ENCODE assay signal across 1 cellular context in genomic region chr13:97120976-97121375, GRCh38.
TF ChIP-seq lines count a peak whose summit lies in the region.

No MANE protein-coding gene starts in this region.

TF ChIP-seq in A549, 52 proteins besides CTCF, POLR2A, EP300 and RAD21 (continued from another document):
- TF ChIP-seq REST (IDR thresholded peaks at IDR 0.05): no peak
- TF ChIP-seq CBX2 (IDR thresholded peaks at IDR 0.05; ENCODE audit: borderline replicate concordance, low read depth): no peak
- no peak for TF ChIP-seq CHD2 (IDR thresholded peaks at IDR 0.05; ENCODE audit: low read length, partially characterized antibody)
- no peak for TF ChIP-seq HES2 (IDR thresholded peaks at IDR 0.05)
- TF ChIP-seq ZFP36 (IDR thresholded peaks at IDR 0.05; ENCODE audit: borderline replicate concordance, partially characterized antibody): no peak
